Comparison of ENCODE assay signal across 8 cellular contexts in the genomic region with DNA sequence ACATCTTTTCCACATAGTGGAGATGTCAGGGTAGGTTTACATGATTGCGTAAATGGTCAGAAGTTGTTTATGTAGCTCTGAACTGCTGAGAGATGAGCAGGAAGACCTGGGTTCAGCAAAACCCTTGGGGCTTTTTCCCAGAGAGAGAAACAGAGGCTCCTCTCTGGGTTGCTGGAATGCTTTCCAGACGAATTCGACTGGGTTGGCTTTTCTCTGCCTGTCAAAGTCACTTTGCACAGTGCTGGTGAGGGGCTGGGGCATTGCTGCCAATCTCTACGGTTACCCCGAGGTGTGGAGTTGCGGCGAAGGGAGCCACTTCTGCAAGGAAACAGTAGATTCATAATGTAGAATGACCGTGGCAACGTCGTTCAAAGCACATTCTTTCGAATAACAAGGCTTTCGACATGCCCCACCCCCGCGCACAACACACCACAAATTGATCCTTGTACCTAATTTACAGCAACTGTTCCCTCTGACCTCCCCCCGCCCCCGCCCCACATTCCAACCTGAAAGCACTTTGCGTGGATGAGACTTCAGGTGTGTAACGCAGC. TPM values are rescaled to one million over a fixed set of nuclear protein-coding genes. Genes with fewer than 3 reads are reported as not detected.
DNase-seq lines count a peak whose midpoint lies in the region; ATAC-seq and TF ChIP-seq lines count a peak whose summit lies in the region.
"Had no signal": no experiment of that assay in that cellular context is flagged by ENCODE, and none has a peak within 500 bp of the region (broad histone marks: within the 10 kb centered on the region; RNA-seq: fewer than 3 reads in every experiment).

No MANE protein-coding gene starts in this region.

- ATAC-seq in HG03442 (IDR thresholded peaks at IDR 0.05; ENCODE audit: unreplicated experiment) = no peak
- no peak for ATAC-seq in GM21423 (IDR thresholded peaks at IDR 0.05; ENCODE audit: unreplicated experiment)

- H3K27ac ChIP-seq in HUES64 (ENCODE audit: low read depth, low read length) (no peak overlapping the region), angular gyrus (ENCODE audit: low read depth, low read length) (peak overlapping the region; percentile 26), smooth muscle cell (ENCODE audit: low read depth) (no peak overlapping the region)

- H3K4me3 ChIP-seq in HUES64 (ENCODE audit: low read length) (peak overlapping the region; percentile 68), kidney epithelial cell (ENCODE audit: low read depth, low read length) (peak overlapping the region; percentile 46), smooth muscle cell (peak overlapping the region; percentile 71)

- no peaks in the 10 kb centered on the region for H3K36me3 ChIP-seq in HUES64 (ENCODE audit: insufficient read depth, low read length)
- H3K36me3 ChIP-seq in kidney epithelial cell (ENCODE audit: control insufficient read depth, insufficient read depth, low read length) = no peaks in the 10 kb centered on the region
- H3K36me3 ChIP-seq in smooth muscle cell (ENCODE audit: low read depth) = no peaks in the 10 kb centered on the region

- H3K4me1 ChIP-seq in HUES64 (ENCODE audit: insufficient read depth, low read length) (peaks cover 23% of the 10 kb centered on the region), smooth muscle cell (ENCODE audit: low read depth) (peaks cover 19% of the 10 kb centered on the region)

- H3K4me2 ChIP-seq in smooth muscle cell = peak overlapping the region; percentile 91

- H4K20me1 ChIP-seq in smooth muscle cell (ENCODE audit: low read depth) = no peaks in the 10 kb centered on the region

- peaks cover 77% of the 10 kb centered on the region for H3K27me3 ChIP-seq in HUES64 (ENCODE audit: insufficient read depth, low read length)
- H3K27me3 ChIP-seq in kidney epithelial cell (ENCODE audit: control insufficient read depth, insufficient read depth, low read length) = peaks cover 43% of the 10 kb centered on the region
- peaks cover 51% of the 10 kb centered on the region for H3K27me3 ChIP-seq in smooth muscle cell (ENCODE audit: low read depth)

- H3K9me3 ChIP-seq in HUES64 (ENCODE audit: insufficient read depth, low read depth, low read length) = peaks cover 16% of the 10 kb centered on the region
- H3K9me3 ChIP-seq in smooth muscle cell (replicated peaks; ENCODE audit: low read depth) = no peaks in the 10 kb centered on the region

- no peaks in the 10 kb centered on the region for H3F3A ChIP-seq in smooth muscle cell (ENCODE audit: low read depth)

- H2AFZ ChIP-seq in smooth muscle cell (ENCODE audit: low read depth) = peak overlapping the region; percentile 88

- DNase-seq in kidney epithelial cell (ENCODE audit: low read depth) (no peak), smooth muscle cell (lab: John Stamatoyannopoulos, UW; ENCODE audit: unreplicated experiment) (peak; percentile 17), glomerular visceral epithelial cell (ENCODE audit: extremely low spot score) (no peak)
- DNase-seq: activated B cell treated with CpG ODN at 0.5 μM for 24 hours had no signal

- 53% methylated on average over 18 of the region's 18 CpGs for WGBS in HUES64
- WGBS in smooth muscle cell (ENCODE audit: low lambda C conversion rate) = 9% methylated on average over 17 of the region's 18 CpGs

- TF ChIP-seq CTCF in kidney epithelial cell (IDR thresholded peaks at IDR 0.05; ENCODE audit: insufficient read depth, low read length, poor library complexity, severe bottlenecking) (no peak), smooth muscle cell (IDR thresholded peaks at IDR 0.05; ENCODE audit: borderline replicate concordance, insufficient read depth, poor library complexity, severe bottlenecking) (no peak)

- peaks cover 5% of the 10 kb centered on the region for H3K79me2 ChIP-seq in smooth muscle cell (ENCODE audit: low read depth)

- no peak overlapping the region; the same call in 1 of the 2 replicates for H3K9ac ChIP-seq in HUES64 (ENCODE audit: low read depth, low read length)
- H3K9ac ChIP-seq in smooth muscle cell (ENCODE audit: low read depth) = no peak overlapping the region

RNA-seq across cellular contexts. Expression of gene CNTN4, which starts 0.9 kb away (rescaled TPM):
- polyA plus RNA-seq in HUES64 (2013, experiment 1 of 2) = 0.45 TPM
- 0.76 TPM for polyA plus RNA-seq in HUES64 (2013, experiment 2 of 2)
- 16.5 and 17.3 TPM in 2 replicates for total RNA-seq in kidney epithelial cell
- total RNA-seq in smooth muscle cell = 15.8 and 33.3 TPM in 2 replicates
- polyA plus RNA-seq in smooth muscle cell = 6.6 and 12.1 TPM in 2 replicates
- total RNA-seq: activated B cell treated with CpG ODN at 0.5 μM for 24 hours had no signal
